11 cellular contexts compared by ENCODE assay signal in genomic region chr10:61452229-61452651, GRCh38. TPM values are rescaled to one million over a fixed set of nuclear protein-coding genes. Genes with fewer than 3 reads are reported as not detected.
DNase-seq lines count a peak whose midpoint lies in the region; ATAC-seq, FAIRE-seq and TF ChIP-seq lines count a peak whose summit lies in the region.
"Had no signal": no experiment of that assay in that cellular context is flagged by ENCODE, and none has a peak within 500 bp of the region (broad histone marks: within the 10 kb centered on the region; RNA-seq: fewer than 3 reads in every experiment).

No MANE protein-coding gene starts in this region.

- DNase-seq in HepG2 (ENCODE audit: low spot score) (no peak), endothelial cell of umbilical vein (ENCODE audit: low read depth, low spot score) (no peak), T1000 (lab: John Stamatoyannopoulos, UW) (no peak), NOMO-1 (lab: John Stamatoyannopoulos, UW; ENCODE audit: unreplicated experiment in 2 of 2) (no peak), GM13977 (ENCODE audit: low spot score) (no peak)
- no peak for DNase-seq in naive thymus-derived CD4-positive, alpha-beta T cell
- no peak for DNase-seq in activated T-helper 1 cell treated with anti-CD3 and anti-CD28 coated beads, Interleukin-12 subunit alpha, Interleukin-12 subunit beta, Interleukin-2, Interleukin-4 antibody, amounts not matched to agents 30 ng/mL and 10 ng/mL and 1 ng/mL, durations not matched to agents 14 hours and 24 hours and 36 hours (ENCODE audit: low spot score)
- DNase-seq: NCI-H1436 had no signal

- TF ChIP-seq RAD21 in liver (IDR thresholded peaks at IDR 0.05), result no peak
- TF ChIP-seq RAD21 in HepG2 (CRISPR knock-in tag; IDR thresholded peaks at IDR 0.05), result no peak

- no peak overlapping the region for H2AFZ ChIP-seq in HepG2 (ENCODE audit: low read length)
- peak overlapping the region; percentile 90 for H2AFZ ChIP-seq in endothelial cell of umbilical vein (ENCODE audit: low read depth, low read length)

- no peak overlapping the region for H3K27ac Mint-ChIP-seq in naive thymus-derived CD4-positive, alpha-beta T cell
- H3K27ac Mint-ChIP-seq in activated T-helper 1 cell treated with anti-CD3 and anti-CD28 coated beads, Interleukin-12 subunit alpha, Interleukin-12 subunit beta, Interleukin-2, Interleukin-4 antibody, amounts not matched to agents 30 ng/mL and 10 ng/mL and 1 ng/mL, durations not matched to agents 14 hours and 24 hours and 36 hours, result no peak overlapping the region

- H3K4me3 ChIP-seq in liver (ENCODE audit: low read depth in 1 of 3, low read length in 3 of 3), result peak overlapping the region; percentile 7 to 43 (median 37)
- H3K4me3 ChIP-seq in HepG2 (replicated peaks in 1 of 3; ENCODE audit: insufficient read depth in 1 of 3, low read depth in 2 of 3, low read length in 3 of 3), result no peak overlapping the region
- peak overlapping the region; percentile 36 to 59 (median 36) for H3K4me3 ChIP-seq in endothelial cell of umbilical vein (replicated peaks in 1 of 3; ENCODE audit: insufficient read depth in 1 of 3, low read depth in 1 of 3, low read length in 3 of 3)
- H3K4me3 ChIP-seq in naive thymus-derived CD4-positive, alpha-beta T cell (ENCODE audit: low read length), result no peak overlapping the region

- H3K4me1 ChIP-seq in liver (ENCODE audit: control insufficient read depth in 4 of 4, insufficient read depth in 4 of 4, low read length in 3 of 4), result peaks cover 0 to 9% (median 4%) of the 10 kb centered on the region in 4 donors
- no peaks in the 10 kb centered on the region for H3K4me1 ChIP-seq in HepG2 (ENCODE audit: insufficient read depth, low read length)
- H3K4me1 ChIP-seq in endothelial cell of umbilical vein (ENCODE audit: control insufficient read depth, extremely low read depth, insufficient read depth, low read length), result peaks cover 7% of the 10 kb centered on the region
- H3K4me1 ChIP-seq in naive thymus-derived CD4-positive, alpha-beta T cell (ENCODE audit: control insufficient read depth in 2 of 2, insufficient read depth in 2 of 2, low read length in 2 of 2), result no peaks in the 10 kb centered on the region

- TF ChIP-seq CTCF in liver (IDR thresholded peaks at IDR 0.05; ENCODE audit: low read depth, low read length, missing input control), result no peak
- TF ChIP-seq CTCF in HepG2 (CRISPR knock-in tag; IDR thresholded peaks at IDR 0.05), result no peak
- TF ChIP-seq CTCF in endothelial cell of umbilical vein (IDR thresholded peaks at IDR 0.05; ENCODE audit: extremely low read depth in 1 of 2, insufficient read depth in 1 of 2, low read depth in 1 of 2, low read length in 2 of 2), result no peak
- no peak for TF ChIP-seq CTCF in GM13977 (IDR thresholded peaks at IDR 0.05; ENCODE audit: extremely low read depth, insufficient read depth, missing control alignments)

- no peak for FAIRE-seq in HepG2 (lab: Jason Lieb, UNC)
- no peak for FAIRE-seq in endothelial cell of umbilical vein (lab: Jason Lieb, UNC)
- FAIRE-seq: G401.6 had no signal

- CTCF ChIA-PET in HepG2 (lab: Yijun Ruan, JAX; ENCODE audit: low intra/inter-chr PET ratio, low total read pairs) (no interaction called here), endothelial cell of umbilical vein (lab: Charles Lee) (no interaction called here)
- CTCF ChIA-PET in naive thymus-derived CD4-positive, alpha-beta T cell (lab: Charles Lee), result no interaction called here

- BruUV-seq in HepG2 (replicated peaks; lab: Mats Ljungman, UMichigan), result no TSS peak
- BruUV-seq in endothelial cell of umbilical vein (replicated peaks; lab: Mats Ljungman, UMichigan), result no TSS peak

- TF ChIP-seq EP300 in HepG2 (IDR thresholded peaks at IDR 0.05; ENCODE audit: low read depth in 2 of 2, low read length in 2 of 2) (no peak), HepG2 (CRISPR knock-in tag; IDR thresholded peaks at IDR 0.05; ENCODE audit: borderline replicate concordance) (no peak)

- H3K27me3 ChIP-seq in liver (ENCODE audit: control insufficient read depth in 4 of 4, insufficient read depth in 4 of 4, low read length in 3 of 4) (peaks cover 0 to 8% (median 2%) of the 10 kb centered on the region in 4 donors), HepG2 (ENCODE audit: control insufficient read depth in 1 of 2, insufficient read depth in 2 of 2, low read length in 2 of 2) (peaks cover 1 to 24% of the 10 kb centered on the region in 2 experiments; a peak in 4 of 5 replicates), endothelial cell of umbilical vein (ENCODE audit: control insufficient read depth in 2 of 2, insufficient read depth in 2 of 2, low read length in 2 of 2) (peaks cover 0 to 7% of the 10 kb centered on the region in 2 experiments)
- H3K27me3 ChIP-seq in naive thymus-derived CD4-positive, alpha-beta T cell (ENCODE audit: control insufficient read depth in 2 of 2, insufficient read depth in 2 of 2, low read length in 2 of 2), result no peaks in the 10 kb centered on the region

- 11% methylated on average over 24 of the region's 24 CpGs for WGBS in liver
- WGBS in HepG2 (ENCODE audit: low lambda C conversion rate), result 65% methylated on average over 23 of the region's 24 CpGs

- H3K36me3 ChIP-seq in liver (ENCODE audit: control insufficient read depth in 4 of 4, insufficient read depth in 3 of 4, low read depth in 1 of 4, low read length in 3 of 4), result no peaks in the 10 kb centered on the region
- H3K36me3 ChIP-seq in HepG2 (replicated peaks in 1 of 2; ENCODE audit: control insufficient read depth in 1 of 2, insufficient read depth in 2 of 2, low read length in 2 of 2), result no peaks in the 10 kb centered on the region
- H3K36me3 ChIP-seq in endothelial cell of umbilical vein (ENCODE audit: control insufficient read depth in 2 of 2, extremely low read depth in 1 of 2, insufficient read depth in 2 of 2, low read length in 2 of 2), result no peaks in the 10 kb centered on the region
- H3K36me3 ChIP-seq in naive thymus-derived CD4-positive, alpha-beta T cell (ENCODE audit: control insufficient read depth in 2 of 3, insufficient read depth in 3 of 3, low read length in 3 of 3), result no peaks in the 10 kb centered on the region

- TF ChIP-seq POLR2A in HepG2 (IDR thresholded peaks at IDR 0.05; ENCODE audit: insufficient read depth in 1 of 2, low read depth in 2 of 2, low read length in 2 of 2) (no peak), endothelial cell of umbilical vein (IDR thresholded peaks at IDR 0.05; ENCODE audit: low read depth, low read length) (no peak)

- POLR2A ChIA-PET in HepG2 (lab: Yijun Ruan, JAX), result no interaction called here
- POLR2A ChIA-PET in endothelial cell of umbilical vein (lab: Charles Lee), result no interaction called here
- POLR2A ChIA-PET in naive thymus-derived CD4-positive, alpha-beta T cell (lab: Charles Lee), result no interaction called here

- no peaks in the 10 kb centered on the region for H3K36me3 Mint-ChIP-seq in naive thymus-derived CD4-positive, alpha-beta T cell
- no peaks in the 10 kb centered on the region for H3K36me3 Mint-ChIP-seq in activated T-helper 1 cell treated with anti-CD3 and anti-CD28 coated beads, Interleukin-12 subunit alpha, Interleukin-12 subunit beta, Interleukin-2, Interleukin-4 antibody, amounts not matched to agents 30 ng/mL and 10 ng/mL and 1 ng/mL, durations not matched to agents 14 hours and 24 hours and 36 hours (ENCODE audit: low read depth)

- no peak overlapping the region for H3K9ac ChIP-seq in liver (ENCODE audit: low read depth in 1 of 2, low read length in 2 of 2)
- no peak overlapping the region for H3K9ac ChIP-seq in HepG2 (ENCODE audit: insufficient read depth, low read depth, low read length)
- no peak overlapping the region for H3K9ac ChIP-seq in endothelial cell of umbilical vein (replicated peaks; ENCODE audit: extremely low read depth, insufficient read depth, low read length)

- dilution Hi-C loops in endothelial cell of umbilical vein (cut with MboI; ENCODE audit: extremely low pct_ligation_motif_present, low sequenced_read_pairs), result no loop called here

- peak overlapping the region in 7 of 10 donors; percentile 30 to 66 (median 58) for H3K4me3 Mint-ChIP-seq in naive thymus-derived CD4-positive, alpha-beta T cell
- no peak overlapping the region for H3K4me3 Mint-ChIP-seq in activated T-helper 1 cell treated with anti-CD3 and anti-CD28 coated beads, Interleukin-12 subunit alpha, Interleukin-12 subunit beta, Interleukin-2, Interleukin-4 antibody, amounts not matched to agents 30 ng/mL and 10 ng/mL and 1 ng/mL, durations not matched to agents 14 hours and 24 hours and 36 hours

- H3K27me3 Mint-ChIP-seq in naive thymus-derived CD4-positive, alpha-beta T cell, result peaks cover 37 to 44% (median 42%) of the 10 kb centered on the region in 5 donors
- H3K27me3 Mint-ChIP-seq in activated T-helper 1 cell treated with anti-CD3 and anti-CD28 coated beads, Interleukin-12 subunit alpha, Interleukin-12 subunit beta, Interleukin-2, Interleukin-4 antibody, amounts not matched to agents 30 ng/mL and 10 ng/mL and 1 ng/mL, durations not matched to agents 14 hours and 24 hours and 36 hours (ENCODE audit: insufficient read depth), result peaks cover 25% of the 10 kb centered on the region

- no peak for ATAC-seq in HepG2
- no peak for ATAC-seq in naive thymus-derived CD4-positive, alpha-beta T cell
- ATAC-seq: HCT116 had no signal

- no peaks in the 10 kb centered on the region for H3K9me1 ChIP-seq in endothelial cell of umbilical vein (replicated peaks; ENCODE audit: control insufficient read depth, extremely low read depth, insufficient read depth, low read length)

- peaks cover 3 to 16% (median 8%) of the 10 kb centered on the region in 7 donors for H3K4me1 Mint-ChIP-seq in naive thymus-derived CD4-positive, alpha-beta T cell
- no peaks in the 10 kb centered on the region for H3K4me1 Mint-ChIP-seq in activated T-helper 1 cell treated with anti-CD3 and anti-CD28 coated beads, Interleukin-12 subunit alpha, Interleukin-12 subunit beta, Interleukin-2, Interleukin-4 antibody, amounts not matched to agents 30 ng/mL and 10 ng/mL and 1 ng/mL, durations not matched to agents 14 hours and 24 hours and 36 hours (ENCODE audit: low read depth)

- H3K27ac ChIP-seq in liver (ENCODE audit: low read depth in 1 of 2, low read length in 2 of 2) (peak overlapping the region; percentile 39 to 60), HepG2 (ENCODE audit: extremely low read length, insufficient read depth, low read length) (no peak overlapping the region), endothelial cell of umbilical vein (ENCODE audit: insufficient read depth, low read depth, low read length) (no peak overlapping the region)
- no peak overlapping the region for H3K27ac ChIP-seq in naive thymus-derived CD4-positive, alpha-beta T cell (ENCODE audit: low read depth, low read length)

- H3K4me2 ChIP-seq in HepG2 (ENCODE audit: low read depth, low read length) (no peak overlapping the region), endothelial cell of umbilical vein (ENCODE audit: insufficient read depth, low read length) (peak overlapping the region; percentile 69)

- no peaks in the 10 kb centered on the region for H3K9me3 Mint-ChIP-seq in naive thymus-derived CD4-positive, alpha-beta T cell
- no peaks in the 10 kb centered on the region for H3K9me3 Mint-ChIP-seq in activated T-helper 1 cell treated with anti-CD3 and anti-CD28 coated beads, Interleukin-12 subunit alpha, Interleukin-12 subunit beta, Interleukin-2, Interleukin-4 antibody, amounts not matched to agents 30 ng/mL and 10 ng/mL and 1 ng/mL, durations not matched to agents 14 hours and 24 hours and 36 hours

- H4K20me1 ChIP-seq in HepG2 (ENCODE audit: insufficient read depth, low read length) (no peaks in the 10 kb centered on the region), endothelial cell of umbilical vein (replicated peaks; ENCODE audit: control insufficient read depth, extremely low read depth, insufficient read depth, low read length) (no peaks in the 10 kb centered on the region)

- in situ Hi-C loops in HepG2 (cut with HindIII; ENCODE audit: extremely low pct_ligation_motif_present, low pct_unique_long_range_greater_than_20kb), result no loop called here
- in situ Hi-C loops in GM13977 (cut with MboI; ENCODE audit: low pct_unique_long_range_greater_than_20kb, low sequenced_read_pairs, unreplicated experiment), result no loop called here

- no peaks in the 10 kb centered on the region for H3K79me2 ChIP-seq in HepG2 (ENCODE audit: insufficient read depth, low read length)
- no peaks in the 10 kb centered on the region for H3K79me2 ChIP-seq in endothelial cell of umbilical vein (ENCODE audit: control insufficient read depth, insufficient read depth, low read length)

- intact Hi-C loops in HepG2 (cut with micrococcal nuclease; ENCODE audit: unreplicated experiment), result no loop called here
- intact Hi-C loops in endothelial cell of umbilical vein (cut with micrococcal nuclease), result loop anchor here (2.0 kb wide), 1 partner anchor 35 kb away; no protein-coding TSS in a partner anchor
- intact Hi-C loops in naive thymus-derived CD4-positive, alpha-beta T cell (cut with micrococcal nuclease), result no loop called here
- intact Hi-C loops in activated T-helper 1 cell treated with anti-CD3 and anti-CD28 coated beads, Interleukin-12 subunit alpha, Interleukin-12 subunit beta, Interleukin-2, Interleukin-4 antibody, amounts not matched to agents 30 ng/mL and 10 ng/mL and 1 ng/mL, durations not matched to agents 14 hours and 24 hours and 36 hours (cut with micrococcal nuclease), result no loop called here

- H3K9me3 ChIP-seq in liver (ENCODE audit: control insufficient read depth in 4 of 4, low read length in 3 of 4) (no peaks in the 10 kb centered on the region), HepG2 (ENCODE audit: low read length) (no peaks in the 10 kb centered on the region), endothelial cell of umbilical vein (replicated peaks; ENCODE audit: control insufficient read depth, insufficient read depth, low read length) (no peaks in the 10 kb centered on the region)
- no peaks in the 10 kb centered on the region for H3K9me3 ChIP-seq in naive thymus-derived CD4-positive, alpha-beta T cell (ENCODE audit: control insufficient read depth in 2 of 3, low read length in 3 of 3)

RNA-seq across cellular contexts. Expression of gene TMEM26, which starts 0.9 kb away (rescaled TPM):
- 1 to 10 TPM; 1.7 to 5.5 TPM for total RNA-seq in liver
- under 1 TPM; 0.31 to 0.78 TPM for polyA plus RNA-seq in liver
- not detected in 2 replicates for total RNA-seq in HepG2 (2016; rRNA removed; fragmentation: Illumina TruSeq; extraction: Trizol)
- not detected in 2 replicates for total RNA-seq in HepG2 (2016; cell fraction: cytosol; rRNA removed; fragmentation: Illumina TruSeq; extraction: Trizol; ENCODE audit: low read depth)
- not detected in 2 replicates for total RNA-seq in HepG2 (2016; cell fraction: insoluble cytoplasmic fraction; rRNA removed; fragmentation: Illumina TruSeq; extraction: Trizol)
- total RNA-seq in HepG2 (2016; cell fraction: membrane; rRNA removed; fragmentation: Illumina TruSeq; extraction: Trizol), result not detected in 2 replicates
- not detected in 2 replicates for total RNA-seq in HepG2 (2016; cell fraction: nucleus; rRNA removed; fragmentation: Illumina TruSeq; extraction: Trizol)
- not detected in 2 replicates for polyA plus RNA-seq in HepG2 (2011; rRNA removed)
- not detected in 2 replicates for polyA plus RNA-seq in HepG2 (2011; cell fraction: cytosol; rRNA removed)
- not detected in 2 replicates for polyA plus RNA-seq in HepG2 (2011; cell fraction: nucleus; rRNA removed)
- not detected in 2 replicates for polyA plus RNA-seq in HepG2 (2012)
- polyA plus RNA-seq in HepG2 (2016; cell fraction: cytosol; fragmentation: Illumina TruSeq; extraction: Trizol; ENCODE audit: low read depth), result not detected in 2 replicates
- not detected in 2 replicates for polyA plus RNA-seq in HepG2 (2016; cell fraction: insoluble cytoplasmic fraction; fragmentation: Illumina TruSeq; extraction: Trizol; ENCODE audit: low read depth)
- not detected in 2 replicates for polyA plus RNA-seq in HepG2 (2016; cell fraction: membrane; fragmentation: Illumina TruSeq; extraction: Trizol; ENCODE audit: low read depth)
- not detected in 2 replicates for polyA plus RNA-seq in HepG2 (2016; cell fraction: nucleus; fragmentation: Illumina TruSeq; extraction: Trizol; ENCODE audit: insufficient read depth, low read depth)
- not detected in 2 replicates for polyA minus RNA-seq in HepG2 (2011; rRNA and poly(A)+ RNA removed; ENCODE audit: low replicate concordance)
- polyA minus RNA-seq in HepG2 (2011; cell fraction: cytosol; rRNA and poly(A)+ RNA removed), result not detected in 2 replicates
- not detected in 2 replicates for polyA minus RNA-seq in HepG2 (2011; cell fraction: nucleus; rRNA and poly(A)+ RNA removed)
- total RNA-seq in endothelial cell of umbilical vein, result 0.23 and 0.27 TPM in 2 replicates
- 0.05 and 0.07 TPM in 2 replicates for polyA plus RNA-seq in endothelial cell of umbilical vein
- 0.01 and 0.08 TPM in 2 replicates for polyA plus RNA-seq in endothelial cell of umbilical vein (2011; cell fraction: cytosol; rRNA removed)
- 0.07 and 0.09 TPM in 2 replicates for polyA plus RNA-seq in endothelial cell of umbilical vein (2011; cell fraction: nucleus; rRNA removed)
- polyA plus RNA-seq in endothelial cell of umbilical vein (2012), result 0.03 TPM in 1 of 2 replicates, not detected in the other
- not detected in 2 replicates for polyA minus RNA-seq in endothelial cell of umbilical vein
- polyA minus RNA-seq in endothelial cell of umbilical vein (2011; cell fraction: cytosol; rRNA and poly(A)+ RNA removed), result not detected
- polyA minus RNA-seq in endothelial cell of umbilical vein (2011; cell fraction: nucleus; rRNA and poly(A)+ RNA removed), result 0.10 TPM in 1 of 2 replicates, not detected in the other
- total RNA-seq in naive thymus-derived CD4-positive, alpha-beta T cell, result under 1 TPM in 2 of 5 experiments, not detected in 3; 0.16 to 0.43 TPM
- polyA plus RNA-seq in naive thymus-derived CD4-positive, alpha-beta T cell, result not detected
- not detected in 2 replicates for total RNA-seq in activated T-helper 1 cell treated with anti-CD3 and anti-CD28 coated beads, Interleukin-12 subunit alpha, Interleukin-12 subunit beta, Interleukin-2, Interleukin-4 antibody, amounts not matched to agents 30 ng/mL and 10 ng/mL and 1 ng/mL, durations not matched to agents 14 hours and 24 hours and 36 hours

Comparison
In these comparisons a context has a peak if more than half of its experiments do, and no peak if none do; other contexts are left out.
1. H3K27ac ChIP-seq: peak in liver (2 of 2); none in HepG2 (single experiment), endothelial cell of umbilical vein (single experiment) and naive thymus-derived CD4-positive, alpha-beta T cell (single experiment).
2. H3K4me3 ChIP-seq: peak in liver (3 of 3) and endothelial cell of umbilical vein (3 of 3); none in HepG2 (0 of 3) and naive thymus-derived CD4-positive, alpha-beta T cell (single experiment).